In genomic region chr1:102640872-102641271, GRCh38 we compare ENCODE assay signal across 21 cellular contexts.
"Had no signal": no experiment of that assay in that cellular context is flagged by ENCODE, and none has a peak within 500 bp of the region (broad histone marks: within the 10 kb centered on the region; RNA-seq: fewer than 3 reads in every experiment).

No MANE protein-coding gene starts in this region.

- H3K36me3 Mint-ChIP-seq: stimulated activated memory B cell treated with anti-CD40 and anti-IgM and Interleukin-4, amounts not matched to agents 10 μg/mL and 1 μg/mL and 100 μg/mL, for 72 hours; type B pancreatic cell had no signal

- H3K4me3 Mint-ChIP-seq: effector memory CD8-positive, alpha-beta T cell; natural killer cell; stimulated activated memory B cell treated with anti-CD40 and anti-IgM and Interleukin-4, amounts not matched to agents 10 μg/mL and 1 μg/mL and 100 μg/mL, for 72 hours; type B pancreatic cell had no signal

- H3K4me1 Mint-ChIP-seq: natural killer cell; stimulated activated memory B cell treated with anti-CD40 and anti-IgM and Interleukin-4, amounts not matched to agents 10 μg/mL and 1 μg/mL and 100 μg/mL, for 72 hours had no signal

- H3K27ac Mint-ChIP-seq: effector memory CD8-positive, alpha-beta T cell; natural killer cell; stimulated activated memory B cell treated with anti-CD40 and anti-IgM and Interleukin-4, amounts not matched to agents 10 μg/mL and 1 μg/mL and 100 μg/mL, for 72 hours; type B pancreatic cell had no signal

- H3K27me3 Mint-ChIP-seq: effector memory CD8-positive, alpha-beta T cell; stimulated activated memory B cell treated with anti-CD40 and anti-IgM and Interleukin-4, amounts not matched to agents 10 μg/mL and 1 μg/mL and 100 μg/mL, for 72 hours; type B pancreatic cell had no signal

- ATAC-seq: effector memory CD8-positive, alpha-beta T cell; gastrocnemius medialis; left ventricle myocardium superior; lower lobe of right lung; natural killer cell; psoas muscle; right cardiac atrium; stimulated activated memory B cell treated with anti-CD40 and anti-IgM and Interleukin-4, amounts not matched to agents 10 μg/mL and 1 μg/mL and 100 μg/mL, for 72 hours; stimulated activated naive CD8-positive, alpha-beta T cell treated with anti-CD3 and anti-CD28 coated beads, Interleukin-15, Interleukin-2, amounts not matched to agents 100 U/mL and 50 U/mL, for 24 hours had no signal

- H3K4me3 ChIP-seq: coronary artery, esophagus squamous epithelium, gastrocnemius medialis, lower lobe of right lung, ovary, psoas muscle, sigmoid colon, testis, tibial artery had no signal

- H3K9me3 Mint-ChIP-seq: stimulated activated memory B cell treated with anti-CD40 and anti-IgM and Interleukin-4, amounts not matched to agents 10 μg/mL and 1 μg/mL and 100 μg/mL, for 72 hours; type B pancreatic cell had no signal

- DNase-seq: effector memory CD8-positive, alpha-beta T cell; erythroblast; esophagus squamous epithelium; gastrocnemius medialis; left ventricle myocardium superior; lower lobe of right lung; natural killer cell; occipital lobe; ovary; psoas muscle; right cardiac atrium; sigmoid colon; stimulated activated CD4-positive, alpha-beta T cell treated with anti-CD3 and anti-CD28 coated beads, Interleukin-2, amount 100 ng/mL, for 24 hours; stimulated activated CD4-positive, alpha-beta T cell treated with anti-CD3 and anti-CD28 coated beads, Interleukin-4, amount 100 ng/mL, for 4 hours; stimulated activated naive CD8-positive, alpha-beta T cell treated with anti-CD3 and anti-CD28 coated beads, Interleukin-15, Interleukin-2, amounts not matched to agents 100 U/mL and 50 U/mL, for 24 hours; substantia nigra; testis; tibial artery had no signal
